1 cellular context compared by ENCODE assay signal in genomic region chr2:200888719-200889625, GRCh38.
A peak's percentile ranks its signal among the peaks of the same experiment; 100 is the strongest.
TF ChIP-seq lines count a peak whose summit lies in the region.

NIF3L1 (plus strand) TSS chr2:200889371; CDS start chr2:200891944, 2,573 bp downstream.
PPIL3 (minus strand) TSS chr2:200889077; CDS start chr2:200887615, 1,462 bp downstream.

TF ChIP-seq in HepG2, 621 proteins besides CTCF, POLR2A, EP300 and RAD21 (continued from another document and continues in another):
- TF ChIP-seq CSRNP1 (CRISPR knock-in tag; IDR thresholded peaks at IDR 0.05) (peak; percentile 94), FOXC1 (CRISPR knock-in tag; IDR thresholded peaks at IDR 0.05; ENCODE audit: borderline replicate concordance) (no peak; the same call in 1 of the 2 replicates), FLYWCH1 (CRISPR knock-in tag; IDR thresholded peaks at IDR 0.05) (0 out of 2 replicates have a peak, but pooled peaks have one; percentile 82), ERF (CRISPR knock-in tag; IDR thresholded peaks at IDR 0.05) (peak; percentile 51), SP5 (CRISPR knock-in tag; IDR thresholded peaks at IDR 0.05; ENCODE audit: borderline replicate concordance, low read depth) (no peak; the same call in 1 of the 2 replicates), PHF5A (CRISPR knock-in tag; IDR thresholded peaks at IDR 0.05; ENCODE audit: low read depth, unreplicated experiment) (no peak), GATAD2A (CRISPR knock-in tag; IDR thresholded peaks at IDR 0.05) (peak; percentile 85), JDP2 (CRISPR knock-in tag; IDR thresholded peaks at IDR 0.05; ENCODE audit: borderline replicate concordance) (no peak), HES4 (CRISPR knock-in tag; IDR thresholded peaks at IDR 0.05; ENCODE audit: borderline replicate concordance) (0 out of 2 replicates have a peak, but pooled peaks have one; percentile 48), NBN (conservative IDR thresholded peaks at IDR 0.05) (no peak), ZBTB26 (CRISPR knock-in tag; IDR thresholded peaks at IDR 0.05; ENCODE audit: borderline replicate concordance) (peak; percentile 86), TARDBP (CRISPR knock-in tag; IDR thresholded peaks at IDR 0.05) (peak; percentile 88), BRD4 (CRISPR knock-in tag; IDR thresholded peaks at IDR 0.05) (peak; percentile 1; the same call in 1 of the 2 replicates), RELA (CRISPR knock-in tag; IDR thresholded peaks at IDR 0.05) (no peak), THRA (CRISPR knock-in tag; IDR thresholded peaks at IDR 0.05; ENCODE audit: borderline replicate concordance) (peak; percentile 66), SKIL (CRISPR knock-in tag; IDR thresholded peaks at IDR 0.05; ENCODE audit: borderline replicate concordance) (no peak), SP140L (CRISPR knock-in tag; IDR thresholded peaks at IDR 0.05; ENCODE audit: borderline replicate concordance) (peak; percentile 53; the same call in 1 of the 2 replicates), AFF4 (CRISPR knock-in tag; IDR thresholded peaks at IDR 0.05) (no peak; the same call in 1 of the 2 replicates), SNAPC2 (CRISPR knock-in tag; IDR thresholded peaks at IDR 0.05) (0 out of 2 replicates have a peak, but pooled peaks have one; percentile 24), CHD4 (IDR thresholded peaks at IDR 0.05; ENCODE audit: borderline replicate concordance, low read length) (peak; percentile 99; the same call in 1 of the 2 replicates), CERS6 (CRISPR knock-in tag; IDR thresholded peaks at IDR 0.05) (no peak), ZNF878 (CRISPR knock-in tag; IDR thresholded peaks at IDR 0.05) (no peak; the same call in 1 of the 2 replicates), ZNF431 (CRISPR knock-in tag; IDR thresholded peaks at IDR 0.05; ENCODE audit: borderline replicate concordance, low read depth) (no peak; the same call in 1 of the 2 replicates), ZBTB42 (CRISPR knock-in tag; IDR thresholded peaks at IDR 0.05) (peak; percentile 80; the same call in 1 of the 2 replicates), ZNF101 (CRISPR knock-in tag; IDR thresholded peaks at IDR 0.05; ENCODE audit: borderline replicate concordance, low read depth) (no peak), NCOA2 (CRISPR knock-in tag; IDR thresholded peaks at IDR 0.05) (peak; percentile 67), ZBTB37 (CRISPR knock-in tag; IDR thresholded peaks at IDR 0.05) (no peak), ZBTB14 (CRISPR knock-in tag; IDR thresholded peaks at IDR 0.05) (peak; percentile 33; the same call in 1 of the 2 replicates), CSRNP2 (CRISPR knock-in tag; conservative IDR thresholded peaks at IDR 0.05; ENCODE audit: low read depth) (no peak), ETV6 (CRISPR knock-in tag; conservative IDR thresholded peaks at IDR 0.05) (peak; percentile 63), USF2 (IDR thresholded peaks at IDR 0.05; ENCODE audit: low read depth, low read length) (no peak), USF2 (CRISPR knock-in tag; IDR thresholded peaks at IDR 0.05; ENCODE audit: borderline replicate concordance) (no peak; the same call in 1 of the 2 replicates), HIVEP1 (CRISPR knock-in tag; IDR thresholded peaks at IDR 0.05) (peak; percentile 5; the same call in 1 of the 2 replicates), ZBTB33 (CRISPR knock-in tag; IDR thresholded peaks at IDR 0.05) (no peak)
